Comparison of ENCODE assay signal across 22 cellular contexts in genomic region chr13:44307844-44308243, GRCh38.
DNase-seq lines count a peak whose midpoint lies in the region; ATAC-seq, FAIRE-seq and TF ChIP-seq lines count a peak whose summit lies in the region.
"Had no signal": no experiment of that assay in that cellular context is flagged by ENCODE, and none has a peak within 500 bp of the region (broad histone marks: within the 10 kb centered on the region; RNA-seq: fewer than 3 reads in every experiment).

No MANE protein-coding gene starts in this region.

- TF ChIP-seq CTCF in A549 (IDR thresholded peaks at IDR 0.05) (no peak), gastroesophageal sphincter (IDR thresholded peaks at IDR 0.05) (no peak), sigmoid colon (IDR thresholded peaks at IDR 0.05) (no peak), WERI-Rb-1 (IDR thresholded peaks at IDR 0.05; ENCODE audit: low read depth, low read length) (no peak)

- CTCF ChIA-PET in A549 (lab: Yijun Ruan, JAX), result interaction anchor here (1.1 to 2.0 kb wide), 2 partner anchors 129 to 400 kb away, joined by 3 to 6 read pairs; no protein-coding TSS in a partner anchor

- H3K4me3 ChIP-seq in A549 (no peak overlapping the region), gastroesophageal sphincter (no peak overlapping the region), sigmoid colon (no peak overlapping the region), WERI-Rb-1 (ENCODE audit: low read depth, low read length) (no peak overlapping the region)
- H3K4me3 ChIP-seq: esophagus squamous epithelium, MG63, suprapubic skin had no signal

- TF ChIP-seq POLR2A in A549 (IDR thresholded peaks at IDR 0.05; ENCODE audit: low read length) (no peak), gastroesophageal sphincter (IDR thresholded peaks at IDR 0.05) (no peak), sigmoid colon (IDR thresholded peaks at IDR 0.05) (no peak)

- no peaks in the 10 kb centered on the region for H3K9me3 ChIP-seq in A549
- no peaks in the 10 kb centered on the region for H3K9me3 ChIP-seq in gastroesophageal sphincter
- H3K9me3 ChIP-seq in sigmoid colon, result no peaks in the 10 kb centered on the region
- H3K9me3 ChIP-seq in WERI-Rb-1 (ENCODE audit: severe bottlenecking), result no peaks in the 10 kb centered on the region
- H3K9me3 ChIP-seq: esophagus squamous epithelium, MG63, suprapubic skin had no signal

- H3K27ac ChIP-seq in A549 (peak overlapping the region; percentile 93 to 97), gastroesophageal sphincter (peak overlapping the region; percentile 74 to 90 (median 83)), sigmoid colon (peak overlapping the region; percentile 76 to 90 (median 86)), WERI-Rb-1 (no peak overlapping the region)
- H3K27ac ChIP-seq: suprapubic skin had no signal

- peak overlapping the region; percentile 83 for H3K4me2 ChIP-seq in A549

- H3K27me3 ChIP-seq in gastroesophageal sphincter, result no peaks in the 10 kb centered on the region
- no peaks in the 10 kb centered on the region for H3K27me3 ChIP-seq in sigmoid colon
- H3K27me3 ChIP-seq in WERI-Rb-1 (ENCODE audit: insufficient read depth, low read depth, severe bottlenecking), result no peaks in the 10 kb centered on the region
- H3K27me3 ChIP-seq: esophagus squamous epithelium, MG63, suprapubic skin had no signal

- no peak for ATAC-seq in A549
- ATAC-seq in gastroesophageal sphincter, result no peak
- no peak for ATAC-seq in GM19455 (IDR thresholded peaks at IDR 0.05; ENCODE audit: unreplicated experiment)
- ATAC-seq: activated CD8-positive, alpha-beta T cell treated with anti-CD3 and anti-CD28 coated beads, Interleukin-2, amount 10 ng/mL, durations not matched to agents 7 days and 5 days; naive thymus-derived CD4-positive, alpha-beta T cell had no signal

- DNase-seq in A549 (ENCODE audit: low read depth in 1 of 2, low spot score in 1 of 2), result no peak
- DNase-seq in SW480 (ENCODE audit: low spot score), result peak; percentile 58
- no peak for DNase-seq in sigmoid colon
- no peak for DNase-seq in WERI-Rb-1
- no peak for DNase-seq in SHP77 (lab: John Stamatoyannopoulos, UW)
- DNase-seq in DMS153 treated with DMSO at 0.1 percent for 48 hours (lab: John Stamatoyannopoulos, UW; ENCODE audit: unreplicated experiment), result no peak
- DNase-seq: ACHN; activated CD8-positive, alpha-beta T cell treated with anti-CD3 and anti-CD28 coated beads, Interleukin-2, amount 10 ng/mL, durations not matched to agents 7 days and 5 days; CD4-positive, alpha-beta memory T cell; DND-41; esophagus squamous epithelium; GOT3; hippocampal formation; MG63; naive thymus-derived CD4-positive, alpha-beta T cell; NCI-H2029 treated with DMSO at 0.1 percent for 48 hours; NCI-H524 treated with DMSO at 0.1 percent for 48 hours; stimulated activated CD4-positive, alpha-beta T cell treated with anti-CD3 and anti-CD28 coated beads, Interleukin-1b, Interleukin-23, amount 100 ng/mL, for 48 hours had no signal

- intact Hi-C loops in sigmoid colon (cut with DNase I), result loop anchor here (2.0 kb wide), 1 partner anchor 129 kb away; no protein-coding TSS in a partner anchor

- TF ChIP-seq EP300 in A549 (IDR thresholded peaks at IDR 0.05) (no peak), gastroesophageal sphincter (IDR thresholded peaks at IDR 0.05) (no peak), sigmoid colon (IDR thresholded peaks at IDR 0.05) (no peak)

- 75% methylated on average over 2 of the region's 2 CpGs for WGBS in A549 (ENCODE audit: missing lambda C conversion rate)
- 71 to 84% methylated on average over 2 of the region's 2 CpGs for WGBS in gastroesophageal sphincter (ENCODE audit: low coverage in 1 of 2), 2 donors
- WGBS in sigmoid colon, 2 donors, result 67 to 81% methylated on average over 2 of the region's 2 CpGs

- no peaks in the 10 kb centered on the region for H3K36me3 ChIP-seq in gastroesophageal sphincter
- H3K36me3 ChIP-seq in sigmoid colon, result no peaks in the 10 kb centered on the region
- no peaks in the 10 kb centered on the region for H3K36me3 ChIP-seq in WERI-Rb-1
- H3K36me3 ChIP-seq: esophagus squamous epithelium, MG63, suprapubic skin had no signal

- H3K4me1 ChIP-seq in A549 (peaks cover 81% of the 10 kb centered on the region), gastroesophageal sphincter (peaks cover 10 to 93% (median 33%) of the 10 kb centered on the region in 3 donors), sigmoid colon (peaks cover 0 to 96% (median 84%) of the 10 kb centered on the region in 4 donors)

- FAIRE-seq in A549 (lab: Jason Lieb, UNC), result no peak
- FAIRE-seq: HTR-8/SVneo had no signal

- POLR2A ChIA-PET in A549 (lab: Yijun Ruan, JAX), result interaction anchor here (2.1 to 2.6 kb wide), 2 partner anchors 128 to 148 kb away, joined by 8 to 80 read pairs; no protein-coding TSS in a partner anchor

- no peak for TF ChIP-seq RAD21 in A549 (conservative IDR thresholded peaks at IDR 0.05 in 1 of 2, IDR thresholded peaks at IDR 0.05 in 1 of 2)

TF ChIP-seq in A549, 52 proteins besides CTCF, POLR2A, EP300 and RAD21:
- TF ChIP-seq KDM1A (IDR thresholded peaks at IDR 0.05; ENCODE audit: low read depth), result no peak
- TF ChIP-seq ZFP36 (IDR thresholded peaks at IDR 0.05; ENCODE audit: borderline replicate concordance, partially characterized antibody), result no peak
- TF ChIP-seq JUNB (IDR thresholded peaks at IDR 0.05), result no peak
- no peak for TF ChIP-seq RCOR1 (IDR thresholded peaks at IDR 0.05; ENCODE audit: low read depth, low read length)
- TF ChIP-seq FOXS1 (CRISPR knock-in tag; IDR thresholded peaks at IDR 0.05), result no peak
- TF ChIP-seq ZC3H11A (IDR thresholded peaks at IDR 0.05), result no peak
- TF ChIP-seq HES2 (IDR thresholded peaks at IDR 0.05), result no peak
- no peak for TF ChIP-seq CBX2 (IDR thresholded peaks at IDR 0.05; ENCODE audit: borderline replicate concordance, low read depth)
TF ChIP-seq in A549: peak in this region for 0.
